Comparison of ENCODE assay signal across 7 cellular contexts in the genomic region with DNA sequence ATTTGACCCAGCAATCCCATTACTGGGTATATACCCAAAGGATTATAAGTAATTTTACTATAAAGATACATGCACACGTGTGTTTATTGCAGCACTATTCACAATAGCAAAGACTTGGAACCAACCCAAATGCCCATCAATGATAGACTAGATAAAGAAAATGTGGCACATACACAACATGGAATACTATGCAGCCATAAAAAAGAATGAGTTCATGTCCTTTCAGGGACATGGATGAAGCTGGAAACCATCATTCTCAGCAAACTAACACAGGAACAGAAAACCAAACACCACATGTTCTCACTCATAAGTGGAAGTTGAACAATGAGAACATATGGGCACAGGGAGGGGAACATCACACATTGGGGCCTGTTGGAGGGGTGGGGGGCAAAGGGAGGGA. TPM values are rescaled to one million over a fixed set of nuclear protein-coding genes. Genes with fewer than 3 reads are reported as not detected.
DNase-seq lines count a peak whose midpoint lies in the region; ATAC-seq and TF ChIP-seq lines count a peak whose summit lies in the region.
"Not testable (repeated sequence)": the region's sequence is repeated elsewhere in the genome, so short reads cannot be mapped to it uniquely, and the experiment has no call there.

No MANE protein-coding gene starts in this region.

- H2BK12ac ChIP-seq in trophoblast cell (ENCODE audit: low read length): not testable (repeated sequence)

- in situ Hi-C loops in gastrocnemius medialis (cut with MboI; ENCODE audit: low sequenced_read_pairs in 4 of 4): not testable (repeated sequence)

- H3K4me3 ChIP-seq in HEK293 (ENCODE audit: low read depth, low read length); ascending aorta; trophoblast cell (ENCODE audit: low read depth, low read length); psoas muscle; gastrocnemius medialis; thyroid gland (replicated peaks in 1 of 3); tibial artery: not testable (repeated sequence)

- WGBS in trophoblast cell (ENCODE audit: extremely low coverage, insufficient coverage, insufficient read length): no CpG with 5 or more reads among the region's 1 CpG
- 86 to 96% (median 95%) methylated on average over 1 of the region's 1 CpG for WGBS in psoas muscle, 3 donors
- WGBS in thyroid gland, 2 donors: 94 to 97% methylated on average over 1 of the region's 1 CpG

- CTCF ChIA-PET in HEK293 (lab: Yijun Ruan, JAX): not testable (repeated sequence)

- not testable (repeated sequence) for H3K14ac ChIP-seq in trophoblast cell (ENCODE audit: low read length)

- H3K4me2 ChIP-seq in trophoblast cell (ENCODE audit: low read length): not testable (repeated sequence)

- H4K12ac ChIP-seq in trophoblast cell (ENCODE audit: low read depth, low read length): not testable (repeated sequence)

- H3K27ac ChIP-seq in HEK293 (ENCODE audit: extremely low read depth, low read depth, low read length); trophoblast cell (ENCODE audit: low read depth, low read length): not testable (repeated sequence)
- H3K27ac ChIP-seq in ascending aorta: peak overlapping the region; percentile 56 to 66
- peak overlapping the region; percentile 58 for H3K27ac ChIP-seq in psoas muscle
- H3K27ac ChIP-seq in gastrocnemius medialis: peak overlapping the region; percentile 70 to 78 (median 72)
- peak overlapping the region; percentile 74 to 77 (median 75) for H3K27ac ChIP-seq in thyroid gland
- H3K27ac ChIP-seq in tibial artery: peak overlapping the region; percentile 44 to 55

- not testable (repeated sequence) for H2AFZ ChIP-seq in trophoblast cell (ENCODE audit: insufficient read depth, low read length, poor library complexity)

- ATAC-seq in psoas muscle, gastrocnemius medialis: not testable (repeated sequence)

- TF ChIP-seq POLR2A in gastrocnemius medialis (IDR thresholded peaks at IDR 0.05); thyroid gland (IDR thresholded peaks at IDR 0.05): not testable (repeated sequence)

- peaks cover 15% of the 10 kb centered on the region; the same call in 1 of the 2 replicates for H3K4me1 ChIP-seq in HEK293 (ENCODE audit: control insufficient read depth, insufficient read depth, low read length)
- peaks cover 14 to 73% of the 10 kb centered on the region in 2 donors for H3K4me1 ChIP-seq in ascending aorta
- peaks cover 17% of the 10 kb centered on the region in 2 experiments for H3K4me1 ChIP-seq in trophoblast cell (ENCODE audit: control insufficient read depth in 1 of 2, insufficient read depth in 2 of 2, low read length in 2 of 2)
- peaks cover 63% of the 10 kb centered on the region for H3K4me1 ChIP-seq in psoas muscle
- H3K4me1 ChIP-seq in gastrocnemius medialis: peaks cover 46 to 48% of the 10 kb centered on the region in 2 donors
- peaks cover 51 to 65% of the 10 kb centered on the region in 2 donors for H3K4me1 ChIP-seq in thyroid gland
- peaks cover 0 to 67% (median 26%) of the 10 kb centered on the region in 4 donors for H3K4me1 ChIP-seq in tibial artery

- not testable (repeated sequence) for TF ChIP-seq CTCF in HEK293 (tag by site-specific recombination; IDR thresholded peaks at IDR 0.05); ascending aorta (IDR thresholded peaks at IDR 0.05); psoas muscle (IDR thresholded peaks at IDR 0.05); gastrocnemius medialis (IDR thresholded peaks at IDR 0.05 in 4 of 5, conservative IDR thresholded peaks at IDR 0.05 in 1 of 5); thyroid gland (IDR thresholded peaks at IDR 0.05); tibial artery (IDR thresholded peaks at IDR 0.05)

- not testable (repeated sequence) for H3K36me3 ChIP-seq in HEK293 (ENCODE audit: control insufficient read depth in 2 of 2, insufficient read depth in 1 of 2, low read length in 2 of 2); ascending aorta; trophoblast cell (ENCODE audit: control insufficient read depth in 1 of 2, insufficient read depth in 2 of 2, low read length in 2 of 2); psoas muscle (ENCODE audit: insufficient read depth in 1 of 2, low read depth in 1 of 2); gastrocnemius medialis; thyroid gland; tibial artery

- not testable (repeated sequence) for H3K79me2 ChIP-seq in trophoblast cell (ENCODE audit: control insufficient read depth, insufficient read depth, low read length, poor library complexity)

- intact Hi-C loops in ascending aorta (cut with DNase I); psoas muscle (cut with DNase I); gastrocnemius medialis (cut with DNase I; ENCODE audit: low total_unique reads); thyroid gland (cut with DNase I); tibial artery (cut with DNase I; ENCODE audit: low total_unique reads): not testable (repeated sequence)

- H3K79me1 ChIP-seq in trophoblast cell (ENCODE audit: low read length): not testable (repeated sequence)

- H3K4ac ChIP-seq in trophoblast cell (ENCODE audit: low read depth, low read length): peak overlapping the region; percentile 31

- not testable (repeated sequence) for H4K8ac ChIP-seq in trophoblast cell (ENCODE audit: low read depth, low read length)

- not testable (repeated sequence) for H2AK5ac ChIP-seq in trophoblast cell (ENCODE audit: low read length)

- H2BK120ac ChIP-seq in trophoblast cell (ENCODE audit: insufficient read depth, low read length, poor library complexity): not testable (repeated sequence)

- POLR2A ChIA-PET in HEK293 (lab: Yijun Ruan, JAX): not testable (repeated sequence)

- not testable (repeated sequence) for DNase-seq in ascending aorta (ENCODE audit: low spot score in 2 of 2); trophoblast cell; psoas muscle; gastrocnemius medialis; thyroid gland; tibial artery

- H3K9me3 ChIP-seq in HEK293 (ENCODE audit: control insufficient read depth, insufficient read depth, low read depth, low read length); ascending aorta; trophoblast cell (ENCODE audit: insufficient read depth, low read depth, low read length); psoas muscle; gastrocnemius medialis; thyroid gland; tibial artery: not testable (repeated sequence)

- H3K9ac ChIP-seq in trophoblast cell (ENCODE audit: low read length): not testable (repeated sequence)

- H3K18ac ChIP-seq in trophoblast cell (ENCODE audit: low read length): not testable (repeated sequence)

- not testable (repeated sequence) for H3K23ac ChIP-seq in trophoblast cell (ENCODE audit: low read length)

- not testable (repeated sequence) for H3K27me3 ChIP-seq in ascending aorta; trophoblast cell (ENCODE audit: insufficient read depth, low read length); psoas muscle (ENCODE audit: insufficient read depth in 3 of 3, low read length in 2 of 3); gastrocnemius medialis; thyroid gland; tibial artery

- H4K91ac ChIP-seq in trophoblast cell (ENCODE audit: low read depth, low read length): not testable (repeated sequence)

- H2BK5ac ChIP-seq in trophoblast cell (ENCODE audit: low read depth, low read length, poor library complexity): not testable (repeated sequence)

TF ChIP-seq in HEK293, 187 proteins besides CTCF, POLR2A, EP300 and RAD21:
- TF ChIP-seq ZNF146 (tag by site-specific recombination; IDR thresholded peaks at IDR 0.05): peak; percentile 97
- TF ChIP-seq, protein P1, sequence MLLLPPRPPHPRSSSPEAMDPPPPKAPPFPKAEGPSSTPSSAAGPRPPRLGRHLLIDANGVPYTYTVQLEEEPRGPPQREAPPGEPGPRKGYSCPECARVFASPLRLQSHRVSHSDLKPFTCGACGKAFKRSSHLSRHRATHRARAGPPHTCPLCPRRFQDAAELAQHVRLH (tag by site-specific recombination; IDR thresholded peaks at IDR 0.05): 0 out of 2 replicates have a peak, but pooled peaks have one; percentile 61
TF ChIP-seq in HEK293: peak in this region for 2; not testable (repeated sequence) for 185.

RNA-seq across cellular contexts. Expression of a gene that starts 20.9 kb away (rescaled TPM):
- total RNA-seq in ascending aorta (56.4 TPM), psoas muscle (10 to 100 TPM; 28.3 to 63.1 (median 29.6) TPM), gastrocnemius medialis (10 to 100 TPM; 18.3 to 33.2 (median 27.4) TPM), thyroid gland (100 to 1,000 TPM; 135 to 199 (median 167) TPM)
- 104 and 107 TPM in 2 replicates for polyA plus RNA-seq in trophoblast cell (2013)
- polyA plus RNA-seq in psoas muscle: 10 to 100 TPM in 1 of 3 donors, 1 to 10 TPM in 2; 5.9 to 11.2 (median 6.3) TPM
